Comparison of ENCODE assay signal across 8 cellular contexts in the genomic region with DNA sequence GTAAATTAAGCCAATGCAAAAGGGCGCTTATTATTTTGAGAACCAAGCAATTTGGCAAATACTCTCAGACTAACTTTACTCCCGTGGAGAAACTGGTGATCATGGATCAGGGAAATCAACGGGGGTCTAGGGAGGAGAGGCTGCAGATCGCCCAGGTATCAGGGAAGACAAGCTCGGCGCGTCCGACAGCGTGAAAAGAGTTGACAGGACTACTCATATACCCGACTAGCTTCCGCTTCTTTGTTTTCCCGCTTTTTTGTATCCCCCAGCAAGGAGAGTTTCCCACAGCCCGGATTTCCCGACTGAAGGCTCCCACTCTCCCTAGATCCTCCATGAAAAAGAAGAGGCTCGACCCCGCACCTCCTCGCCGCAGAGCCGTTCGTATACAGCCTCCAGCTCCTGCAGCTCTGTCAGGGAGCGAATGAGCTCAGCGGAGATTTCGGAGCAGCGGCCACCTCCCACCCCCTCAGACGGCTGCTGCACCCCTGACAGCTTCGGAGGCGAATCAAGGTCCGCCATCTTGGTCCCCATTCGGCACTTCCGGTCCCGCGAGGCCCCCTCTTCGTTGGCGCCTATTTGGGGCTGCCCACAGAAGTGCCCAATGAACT. TPM values are rescaled to one million over a fixed set of nuclear protein-coding genes. Genes with fewer than 3 reads are reported as not detected.
DNase-seq lines count a peak whose midpoint lies in the region; ATAC-seq and TF ChIP-seq lines count a peak whose summit lies in the region.

A gene (minus strand): TSS at position 542 of the 608 bp plus-strand sequence. CDS start 11 bp downstream, at position 531.

- no peak for TF ChIP-seq CTCF in liver (IDR thresholded peaks at IDR 0.05; ENCODE audit: low read depth, low read length, missing input control)

- peak within 1 kb of the TSS; percentile 85 to 100 (median 100) for H3K4me3 ChIP-seq in liver (ENCODE audit: low read depth in 1 of 3, low read length in 3 of 3)

- H3K4me1 ChIP-seq in liver (ENCODE audit: control insufficient read depth in 4 of 4, insufficient read depth in 4 of 4, low read length in 3 of 4): peaks cover 1 to 30% (median 20%) of the 10 kb centered on the region in 4 donors

- DNase-seq in SIG-M5 treated with dmso at 0.1 percent for 504 hours (lab: John Stamatoyannopoulos, UW; ENCODE audit: unreplicated experiment): peak; percentile 84
- no peak for DNase-seq in SIG-M5 (lab: John Stamatoyannopoulos, UW)
- DNase-seq in NCI-H748 treated with DMSO at 0.1 percent for 48 hours (lab: John Stamatoyannopoulos, UW): peak; percentile 75
- peak; percentile 95 for DNase-seq in activated CD4-positive, alpha-beta memory T cell treated with anti-CD3 and anti-CD28 coated beads for 36 hours
- peak; percentile 69 to 88 for DNase-seq in dermis microvascular lymphatic vessel endothelial cell (ENCODE audit: low read depth in 2 of 2)
- DNase-seq in stimulated activated CD4-positive, alpha-beta T cell treated with anti-CD3 and anti-CD28 coated beads, Interleukin-4, amount 100 ng/mL, for 24 hours: peak; percentile 94

- no peaks in the 10 kb centered on the region for H3K27me3 ChIP-seq in liver (ENCODE audit: control insufficient read depth in 4 of 4, insufficient read depth in 4 of 4, low read length in 3 of 4)

- peaks cover 2 to 11% (median 10%) of the 10 kb centered on the region in 4 donors for H3K36me3 ChIP-seq in liver (ENCODE audit: control insufficient read depth in 4 of 4, insufficient read depth in 3 of 4, low read depth in 1 of 4, low read length in 3 of 4)

- H3K27me3 Mint-ChIP-seq in activated CD4-positive, alpha-beta memory T cell treated with anti-CD3 and anti-CD28 coated beads for 36 hours: no peaks in the 10 kb centered on the region

- H3K36me3 Mint-ChIP-seq in activated CD4-positive, alpha-beta memory T cell treated with anti-CD3 and anti-CD28 coated beads for 36 hours: peaks cover 39% of the 10 kb centered on the region

- peak; percentile 58 for ATAC-seq in HG03159 (IDR thresholded peaks at IDR 0.05; ENCODE audit: unreplicated experiment)

- peak within 1 kb of the TSS; percentile 97 to 100 for H3K9ac ChIP-seq in liver (ENCODE audit: low read depth in 1 of 2, low read length in 2 of 2)

- peak within 1 kb of the TSS; percentile 91 for H3K4me3 Mint-ChIP-seq in activated CD4-positive, alpha-beta memory T cell treated with anti-CD3 and anti-CD28 coated beads for 36 hours

- CTCF ChIA-PET in activated CD4-positive, alpha-beta memory T cell treated with anti-CD3 and anti-CD28 coated beads for 36 hours (lab: Charles Lee): interaction anchor here (0.9 to 1.9 kb wide), 3 partner anchors 14 to 176 kb away, joined by 4 to 5 read pairs (median 5); a partner anchor contains a TSS

- H3K27ac Mint-ChIP-seq in activated CD4-positive, alpha-beta memory T cell treated with anti-CD3 and anti-CD28 coated beads for 36 hours: peak within 1 kb of the TSS; percentile 98

- no peaks in the 10 kb centered on the region for H3K9me3 Mint-ChIP-seq in activated CD4-positive, alpha-beta memory T cell treated with anti-CD3 and anti-CD28 coated beads for 36 hours

- H3K27ac ChIP-seq in liver (ENCODE audit: low read depth in 1 of 2, low read length in 2 of 2): peak within 1 kb of the TSS; percentile 81 to 92

- no peaks in the 10 kb centered on the region for H3K9me3 ChIP-seq in liver (ENCODE audit: control insufficient read depth in 4 of 4, low read length in 3 of 4)

- peaks cover 47% of the 10 kb centered on the region for H3K4me1 Mint-ChIP-seq in activated CD4-positive, alpha-beta memory T cell treated with anti-CD3 and anti-CD28 coated beads for 36 hours (ENCODE audit: low read depth)

- POLR2A ChIA-PET in activated CD4-positive, alpha-beta memory T cell treated with anti-CD3 and anti-CD28 coated beads for 36 hours (lab: Charles Lee): interaction anchor here (0.6 to 2.8 kb wide), 7 partner anchors 27 to 1417 kb away, joined by 3 to 18 read pairs (median 4); a partner anchor contains a TSS

- under 1% methylated on average over 34 of the region's 34 CpGs for WGBS in liver

- intact Hi-C loops in activated CD4-positive, alpha-beta memory T cell treated with anti-CD3 and anti-CD28 coated beads for 36 hours (cut with micrococcal nuclease): loop anchor here (1.0 to 2.0 kb wide), 7 partner anchors 68 to 271 kb away; a partner anchor contains a TSS

- peak in 1 of 2 donors; percentile 29 for TF ChIP-seq RAD21 in liver (IDR thresholded peaks at IDR 0.05)

TF ChIP-seq in liver, 16 proteins besides CTCF, POLR2A, EP300 and RAD21:
- TF ChIP-seq HNF4A (conservative IDR thresholded peaks at IDR 0.05) (no peak), YY1 (IDR thresholded peaks at IDR 0.05) (peak; percentile 99), GABPA (IDR thresholded peaks at IDR 0.05 in 1 of 2, conservative IDR thresholded peaks at IDR 0.05 in 1 of 2) (peak; percentile 64 to 92)
TF ChIP-seq in liver: peak in this region for 2.

RNA-seq across cellular contexts. Expression of the gene that starts here (rescaled TPM):
- total RNA-seq in activated CD4-positive, alpha-beta memory T cell treated with anti-CD3 and anti-CD28 coated beads for 36 hours: 10 to 100 TPM; 35.9 to 40.2 TPM
- total RNA-seq in dermis microvascular lymphatic vessel endothelial cell (63.2 and 75.5 TPM in 2 replicates), liver (10 to 100 TPM; 27.7 to 59.5 TPM)
- polyA plus RNA-seq in liver: 10 to 100 TPM; 15.3 to 26.7 TPM
